9 cellular contexts compared by ENCODE assay signal in the genomic region with DNA sequence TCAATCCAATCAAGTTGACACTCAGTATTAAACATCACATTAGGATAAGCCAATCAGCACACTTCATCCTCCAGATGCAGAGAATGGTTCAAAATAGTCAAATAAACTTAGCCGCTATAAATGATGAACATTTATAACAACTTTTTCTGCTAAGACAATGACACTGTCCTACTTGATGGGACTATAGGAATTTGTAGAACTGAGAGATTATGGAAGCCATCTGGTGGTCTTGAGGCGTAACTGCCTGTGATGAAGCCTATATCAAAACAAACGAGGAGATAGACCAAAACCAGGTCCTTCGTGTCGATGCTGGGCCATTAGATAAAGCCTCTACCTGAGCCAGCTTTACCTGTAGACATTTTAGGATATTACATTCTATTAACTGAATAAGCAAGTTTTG.
A peak's percentile ranks its signal among the peaks of the same experiment; 100 is the strongest.
DNase-seq lines count a peak whose midpoint lies in the region; ATAC-seq and TF ChIP-seq lines count a peak whose summit lies in the region.
"Had no signal": no experiment of that assay in that cellular context is flagged by ENCODE, and none has a peak within 500 bp of the region (broad histone marks: within the 10 kb centered on the region; RNA-seq: fewer than 3 reads in every experiment).

No MANE protein-coding gene starts in this region.

- ATAC-seq in HG03159 (IDR thresholded peaks at IDR 0.05; ENCODE audit: unreplicated experiment) (peak; percentile 44), GM21786 (IDR thresholded peaks at IDR 0.05; ENCODE audit: unreplicated experiment) (no peak)

- POLR2A ChIA-PET in SK-N-SH (lab: Yijun Ruan, JAX), result no interaction called here

- no peak overlapping the region for H3K4me2 ChIP-seq in SK-N-SH

- H3K4me3 ChIP-seq in SK-N-SH (ENCODE audit: low read depth in 2 of 2, low read length in 1 of 2), result no peak overlapping the region
- H3K4me3 ChIP-seq in kidney epithelial cell (ENCODE audit: low read depth, low read length), result no peak overlapping the region
- H3K4me3 ChIP-seq in Peyer's patch, result no peak overlapping the region

- H3K79me2 ChIP-seq in SK-N-SH (ENCODE audit: insufficient read depth), result no peaks in the 10 kb centered on the region
- H3K79me2 ChIP-seq: parathyroid adenoma had no signal

- 8% methylated on average over 5 of the region's 5 CpGs for WGBS in SK-N-SH (ENCODE audit: low lambda C conversion rate)

- TF ChIP-seq CTCF in GM12873 (IDR thresholded peaks at IDR 0.05; ENCODE audit: insufficient read depth, low read depth, low read length, missing control alignments) (peak; percentile 57), SK-N-SH (IDR thresholded peaks at IDR 0.05) (peak; percentile 69), kidney epithelial cell (IDR thresholded peaks at IDR 0.05; ENCODE audit: insufficient read depth, low read length, poor library complexity, severe bottlenecking) (peak; percentile 47), Peyer's patch (IDR thresholded peaks at IDR 0.05) (peak in 2 of 6 experiments; percentile 9 to 38)

- no peaks in the 10 kb centered on the region for H3F3A ChIP-seq in SK-N-SH (replicated peaks; ENCODE audit: insufficient read depth)

- no peaks in the 10 kb centered on the region for H3K9me3 ChIP-seq in SK-N-SH
- no peaks in the 10 kb centered on the region for H3K9me3 ChIP-seq in Peyer's patch

- H3K27ac ChIP-seq in SK-N-SH (ENCODE audit: low read depth in 2 of 2, low read length in 1 of 2) (no peak overlapping the region), Peyer's patch (no peak overlapping the region)
- H3K27ac ChIP-seq: parathyroid adenoma had no signal

- peak; percentile 54 for TF ChIP-seq RAD21 in SK-N-SH (IDR thresholded peaks at IDR 0.05; ENCODE audit: low read length)

- H3K4me1 ChIP-seq in SK-N-SH (ENCODE audit: control insufficient read depth in 1 of 2, insufficient read depth in 2 of 2, low read depth in 1 of 2, low read length in 1 of 2) (0 out of 4 replicates have a peak, but pooled peaks cover 0 to 3% of the 10 kb centered on the region in 2 experiments), Peyer's patch (no peaks in the 10 kb centered on the region)
- H3K4me1 ChIP-seq: parathyroid adenoma had no signal

- H2AFZ ChIP-seq in SK-N-SH (ENCODE audit: low read depth), result no peak overlapping the region
- H2AFZ ChIP-seq: parathyroid adenoma had no signal

- H3K27me3 ChIP-seq in SK-N-SH (ENCODE audit: insufficient read depth) (no peaks in the 10 kb centered on the region), kidney epithelial cell (ENCODE audit: control insufficient read depth, insufficient read depth, low read length) (no peaks in the 10 kb centered on the region), Peyer's patch (no peaks in the 10 kb centered on the region)

- H3K9ac ChIP-seq in SK-N-SH, result no peak overlapping the region
- H3K9ac ChIP-seq: parathyroid adenoma had no signal

- TF ChIP-seq POLR2A in Peyer's patch (IDR thresholded peaks at IDR 0.05), result no peak

- DNase-seq in SK-N-SH (peak; percentile 13), kidney epithelial cell (ENCODE audit: low read depth) (no peak), NK-92 (lab: John Stamatoyannopoulos, UW; ENCODE audit: unreplicated experiment) (no peak), Peyer's patch (no peak), HK-2 (ENCODE audit: unreplicated experiment) (no peak)

- CTCF ChIA-PET in SK-N-SH (lab: Yijun Ruan, JAX), result interaction anchor here (0.8 to 2.6 kb wide), 3 partner anchors 11 to 841 kb away, joined by 3 to 13 read pairs (median 5); no protein-coding TSS in a partner anchor

- H3K36me3 ChIP-seq in SK-N-SH (replicated peaks in 1 of 2; ENCODE audit: control insufficient read depth in 1 of 2, insufficient read depth in 2 of 2, low read length in 1 of 2) (no peaks in the 10 kb centered on the region), kidney epithelial cell (ENCODE audit: control insufficient read depth, insufficient read depth, low read length) (no peaks in the 10 kb centered on the region), Peyer's patch (no peaks in the 10 kb centered on the region)

- H3K9me2 ChIP-seq in SK-N-SH, result no peaks in the 10 kb centered on the region

- H4K20me1 ChIP-seq in SK-N-SH (ENCODE audit: insufficient read depth), result no peaks in the 10 kb centered on the region

- TF ChIP-seq EP300 in SK-N-SH (IDR thresholded peaks at IDR 0.05; ENCODE audit: borderline replicate concordance in 1 of 2, low read depth in 1 of 2, low read length in 1 of 2), result no peak

TF ChIP-seq in SK-N-SH, 30 proteins besides CTCF, POLR2A, EP300 and RAD21:
- TF ChIP-seq FOSL2 (IDR thresholded peaks at IDR 0.05; ENCODE audit: borderline replicate concordance, low read depth) (no peak), SMC3 (IDR thresholded peaks at IDR 0.05; ENCODE audit: low read depth, low read length) (peak; percentile 47)
